7 cellular contexts compared by ENCODE assay signal in genomic region chr15:85283815-85284214, GRCh38.
DNase-seq lines count a peak whose midpoint lies in the region; ATAC-seq and TF ChIP-seq lines count a peak whose summit lies in the region.
"Not testable (repeated sequence)": the region's sequence is repeated elsewhere in the genome, so short reads cannot be mapped to it uniquely, and the experiment has no call there.

No MANE protein-coding gene starts in this region.

- not testable (repeated sequence) for H3K4me1 ChIP-seq in foreskin keratinocyte

- H3K27me3 ChIP-seq in foreskin keratinocyte, result not testable (repeated sequence)

- not testable (repeated sequence) for H3K27ac ChIP-seq in foreskin keratinocyte

- not testable (repeated sequence) for TF ChIP-seq CTCF in foreskin keratinocyte (conservative IDR thresholded peaks at IDR 0.05)

- ATAC-seq in GM18502 (IDR thresholded peaks at IDR 0.05; ENCODE audit: poor library complexity, unreplicated experiment), result peak; percentile 65
- peak; percentile 75 for ATAC-seq in GM21528 (IDR thresholded peaks at IDR 0.05; ENCODE audit: low FRiP score, unreplicated experiment)
- ATAC-seq in HG02798 (IDR thresholded peaks at IDR 0.05; ENCODE audit: poor library complexity, unreplicated experiment), result peak; percentile 76
- ATAC-seq in HG03280 (IDR thresholded peaks at IDR 0.05; ENCODE audit: unreplicated experiment), result peak; percentile 84
- peak; percentile 50 for ATAC-seq in foreskin keratinocyte

- DNase-seq in GM19238 (ENCODE audit: insufficient read length, low spot score), result peak; percentile 43
- peak; percentile 2 for DNase-seq in NCI-H146 (lab: John Stamatoyannopoulos, UW)
- not testable (repeated sequence) for DNase-seq in foreskin keratinocyte
